In genomic region chr2:169573160-169573973, GRCh38 we compare ENCODE assay signal across 8 cellular contexts. TPM values are rescaled to one million over a fixed set of nuclear protein-coding genes. Genes with fewer than 3 reads are reported as not detected.
DNase-seq lines count a peak whose midpoint lies in the region; ATAC-seq and TF ChIP-seq lines count a peak whose summit lies in the region.

Gene FASTKD1, minus strand, starts transcription at chr2:169573865. Its CDS starts 1,836 bp downstream, at chr2:169572029.

- intact Hi-C loops in naive thymus-derived CD4-positive, alpha-beta T cell (cut with micrococcal nuclease), result loop anchor here (1.0 to 5.0 kb wide), 8 partner anchors 11 to 1355 kb away; partner anchors contain the start of genes BBS5 (in 2 of the 2), CFAP210 (in 2 of the 2), PHOSPHO2 (in 2 of the 2) and PPIG (in 2 of the 2)

- H3K9me3 Mint-ChIP-seq in naive thymus-derived CD4-positive, alpha-beta T cell, result no peaks in the 10 kb centered on the region
- H3K9me3 Mint-ChIP-seq in stimulated activated naive B cell treated with anti-CD40 and anti-IgM and Interleukin-4, amounts not matched to agents 10 μg/mL and 1 μg/mL and 100 μg/mL, for 72 hours, result no peaks in the 10 kb centered on the region

- H3K4me2 ChIP-seq in KMS-11, result peak within 1 kb of the TSS; percentile 95

- no peaks in the 10 kb centered on the region for H3K36me3 ChIP-seq in KMS-11 (ENCODE audit: insufficient read depth)
- H3K36me3 ChIP-seq in naive thymus-derived CD4-positive, alpha-beta T cell (ENCODE audit: control insufficient read depth in 2 of 3, insufficient read depth in 3 of 3, low read length in 3 of 3), result no peaks in the 10 kb centered on the region

- peaks cover 0 to 4% (median 0%) of the 10 kb centered on the region in 5 donors for H3K27me3 Mint-ChIP-seq in naive thymus-derived CD4-positive, alpha-beta T cell
- H3K27me3 Mint-ChIP-seq in stimulated activated naive B cell treated with anti-CD40 and anti-IgM and Interleukin-4, amounts not matched to agents 10 μg/mL and 1 μg/mL and 100 μg/mL, for 72 hours, result no peaks in the 10 kb centered on the region

- no peaks in the 10 kb centered on the region for H3K27me3 ChIP-seq in KMS-11 (ENCODE audit: insufficient read depth, low read depth)
- no peaks in the 10 kb centered on the region for H3K27me3 ChIP-seq in naive thymus-derived CD4-positive, alpha-beta T cell (ENCODE audit: control insufficient read depth in 2 of 2, insufficient read depth in 2 of 2, low read length in 2 of 2)

- peak; percentile 98 for ATAC-seq in GM21737 (IDR thresholded peaks at IDR 0.05; ENCODE audit: unreplicated experiment)
- ATAC-seq in naive thymus-derived CD4-positive, alpha-beta T cell, result peak; percentile 100
- ATAC-seq in stimulated activated naive B cell treated with anti-CD40 and anti-IgM and Interleukin-4, amounts not matched to agents 10 μg/mL and 1 μg/mL and 100 μg/mL, for 72 hours (replicated peaks), result peak; percentile 98 to 99

- peak within 1 kb of the TSS; percentile 76 for H2AFZ ChIP-seq in KMS-11 (ENCODE audit: low read depth)

- peaks cover 41% of the 10 kb centered on the region for H3K4me1 ChIP-seq in KMS-11 (ENCODE audit: low read depth, poor library complexity, severe bottlenecking)
- H3K4me1 ChIP-seq in naive thymus-derived CD4-positive, alpha-beta T cell (ENCODE audit: control insufficient read depth in 2 of 2, insufficient read depth in 2 of 2, low read length in 2 of 2), result peaks cover 4 to 5% of the 10 kb centered on the region in 2 donors

- H4K20me1 ChIP-seq in KMS-11 (ENCODE audit: insufficient read depth), result no peaks in the 10 kb centered on the region

- H3K27ac Mint-ChIP-seq in naive thymus-derived CD4-positive, alpha-beta T cell, result peak within 1 kb of the TSS; percentile 74 to 95 (median 91)
- H3K27ac Mint-ChIP-seq in stimulated activated naive B cell treated with anti-CD40 and anti-IgM and Interleukin-4, amounts not matched to agents 10 μg/mL and 1 μg/mL and 100 μg/mL, for 72 hours, result peak within 1 kb of the TSS; percentile 95

- no peaks in the 10 kb centered on the region for H3K9me3 ChIP-seq in naive thymus-derived CD4-positive, alpha-beta T cell (ENCODE audit: control insufficient read depth in 2 of 3, low read length in 3 of 3)

- peaks cover 35% of the 10 kb centered on the region; the same call in 1 of the 2 replicates for H3K79me2 ChIP-seq in KMS-11 (ENCODE audit: insufficient read depth, low read depth)

- TF ChIP-seq CTCF in KMS-11 (conservative IDR thresholded peaks at IDR 0.05; ENCODE audit: low read depth, low read length), result no peak

- peak within 1 kb of the TSS; percentile 71 for H3K27ac ChIP-seq in KMS-11
- peak within 1 kb of the TSS; percentile 80 for H3K27ac ChIP-seq in naive thymus-derived CD4-positive, alpha-beta T cell (ENCODE audit: low read depth, low read length)

- peak within 1 kb of the TSS; percentile 88 to 99 (median 94) for H3K4me3 Mint-ChIP-seq in naive thymus-derived CD4-positive, alpha-beta T cell
- H3K4me3 Mint-ChIP-seq in stimulated activated naive B cell treated with anti-CD40 and anti-IgM and Interleukin-4, amounts not matched to agents 10 μg/mL and 1 μg/mL and 100 μg/mL, for 72 hours, result peak within 1 kb of the TSS; percentile 90 to 95

- H3K4me3 ChIP-seq in KMS-11 (IDR thresholded peaks at IDR 0.05; ENCODE audit: insufficient read depth, low read depth, low read length), result no peak within 1 kb of the TSS
- H3K4me3 ChIP-seq in naive thymus-derived CD4-positive, alpha-beta T cell (ENCODE audit: low read length), result peak within 1 kb of the TSS; percentile 93

- H3K9ac ChIP-seq in KMS-11, result peak within 1 kb of the TSS; percentile 69

- CTCF ChIA-PET in naive thymus-derived CD4-positive, alpha-beta T cell (lab: Charles Lee), result interaction anchor here (0.5 to 1.7 kb wide), 4 partner anchors 11 to 1866 kb away, joined by 3 to 5 read pairs (median 4); partner anchors contain the start of gene PPIG

- POLR2A ChIA-PET in naive thymus-derived CD4-positive, alpha-beta T cell (lab: Charles Lee), result interaction anchor here (0.5 to 3.1 kb wide), 6 partner anchors 9 to 225 kb away, joined by 3 to 28 read pairs (median 4); partner anchors contain the start of genes BBS5, PPIG and SSB

- peaks cover 14 to 32% (median 24%) of the 10 kb centered on the region in 7 donors for H3K4me1 Mint-ChIP-seq in naive thymus-derived CD4-positive, alpha-beta T cell
- H3K4me1 Mint-ChIP-seq in stimulated activated naive B cell treated with anti-CD40 and anti-IgM and Interleukin-4, amounts not matched to agents 10 μg/mL and 1 μg/mL and 100 μg/mL, for 72 hours, result peaks cover 10 to 17% of the 10 kb centered on the region in 2 donors

- DNase-seq in DMS53 treated with DMSO at 0.1 percent for 48 hours (lab: John Stamatoyannopoulos, UW; ENCODE audit: unreplicated experiment) (peak; percentile 95), RKO (ENCODE audit: low spot score) (peak; percentile 94), activated T-helper 1 cell treated with Interleukin-2 at 50 U/mL for 16 hours (ENCODE audit: low read depth) (peak; percentile 68), fibroblast of gingiva (ENCODE audit: low read depth) (peak; percentile 83)
- peak; percentile 55 to 88 (median 76) for DNase-seq in naive thymus-derived CD4-positive, alpha-beta T cell
- peak; percentile 86 for DNase-seq in stimulated activated naive B cell treated with anti-CD40 and anti-IgM and Interleukin-4, amounts not matched to agents 10 μg/mL and 1 μg/mL and 100 μg/mL, for 72 hours

- H3K36me3 Mint-ChIP-seq in naive thymus-derived CD4-positive, alpha-beta T cell, result peaks cover 0 to 10% (median 4%) of the 10 kb centered on the region in 5 donors
- H3K36me3 Mint-ChIP-seq in stimulated activated naive B cell treated with anti-CD40 and anti-IgM and Interleukin-4, amounts not matched to agents 10 μg/mL and 1 μg/mL and 100 μg/mL, for 72 hours, result peaks cover 7 to 11% of the 10 kb centered on the region in 2 donors

RNA-seq across cellular contexts. Expression of gene FASTKD1, which starts in this region (rescaled TPM):
- total RNA-seq in naive thymus-derived CD4-positive, alpha-beta T cell, result 10 to 100 TPM; 13.5 to 43.5 (median 31.0) TPM
- 10 to 100 TPM; 16.3 to 16.6 TPM for polyA plus RNA-seq in naive thymus-derived CD4-positive, alpha-beta T cell
